Comparison of ENCODE assay signal across 13 cellular contexts in genomic region chr6:52015953-52016352, GRCh38.
"Had no signal": no experiment of that assay in that cellular context is flagged by ENCODE, and none has a peak within 500 bp of the region (broad histone marks: within the 10 kb centered on the region; RNA-seq: fewer than 3 reads in every experiment).

No MANE protein-coding gene starts in this region.

- ATAC-seq: activated CD8-positive, alpha-beta T cell treated with anti-CD3 and anti-CD28 coated beads, Interleukin-2, amount 10 ng/mL, durations not matched to agents 7 days and 5 days; lower lobe of right lung had no signal

- H3K79me2 ChIP-seq: parathyroid adenoma had no signal

- DNase-seq: activated CD4-positive, alpha-beta T cell treated with anti-CD3 and anti-CD28 coated beads for 4 hours; activated CD8-positive, alpha-beta T cell treated with anti-CD3 and anti-CD28 coated beads, Interleukin-2, amount 10 ng/mL, durations not matched to agents 7 days and 5 days; activated naive CD4-positive, alpha-beta T cell treated with anti-CD3 and anti-CD28 coated beads for 36 hours; glutamatergic neuron; immature natural killer cell; lower lobe of right lung; naive B cell; tibial artery; uterus had no signal

- H3K27ac ChIP-seq: cardiac muscle cell, esophagus muscularis mucosa, lower lobe of right lung, parathyroid adenoma, skin epidermis, tibial artery, uterus had no signal

- H3K9ac ChIP-seq: parathyroid adenoma had no signal

- H3K36me3 Mint-ChIP-seq: immature natural killer cell, naive B cell had no signal

- H3K36me3 ChIP-seq: cardiac muscle cell, esophagus muscularis mucosa, lower lobe of right lung, tibial artery, uterus had no signal

- H3K4me1 Mint-ChIP-seq: immature natural killer cell, naive B cell had no signal

- H3K4me3 Mint-ChIP-seq: activated CD8-positive, alpha-beta T cell treated with anti-CD3 and anti-CD28 coated beads, Interleukin-2, amount 10 ng/mL, durations not matched to agents 7 days and 5 days; activated naive CD4-positive, alpha-beta T cell treated with anti-CD3 and anti-CD28 coated beads for 36 hours; immature natural killer cell had no signal

- H3K27ac Mint-ChIP-seq: activated CD8-positive, alpha-beta T cell treated with anti-CD3 and anti-CD28 coated beads, Interleukin-2, amount 10 ng/mL, durations not matched to agents 7 days and 5 days; activated naive CD4-positive, alpha-beta T cell treated with anti-CD3 and anti-CD28 coated beads for 36 hours; immature natural killer cell had no signal

- H3K27me3 ChIP-seq: cardiac muscle cell, esophagus muscularis mucosa, uterus had no signal

- H3K9me3 Mint-ChIP-seq: activated naive CD4-positive, alpha-beta T cell treated with anti-CD3 and anti-CD28 coated beads for 36 hours; immature natural killer cell; naive B cell had no signal

- H3K4me3 ChIP-seq: cardiac muscle cell, esophagus muscularis mucosa, lower lobe of right lung, skin epidermis, tibial artery, uterus had no signal

- H3K4me1 ChIP-seq: lower lobe of right lung, uterus had no signal
